1 cellular context compared by ENCODE assay signal in genomic region chrX:112851161-112851779, GRCh38.
TF ChIP-seq lines count a peak whose summit lies in the region.

No MANE protein-coding gene starts in this region.

TF ChIP-seq in GM12878, 131 proteins besides CTCF, POLR2A, EP300 and RAD21 (continued from another document and continues in another):
- TF ChIP-seq ESRRA (IDR thresholded peaks at IDR 0.05; ENCODE audit: low read length) = no peak
- peak; percentile 77; the same call in 1 of the 2 replicates for TF ChIP-seq BCL11A (IDR thresholded peaks at IDR 0.05; ENCODE audit: low read depth, low read length)
- TF ChIP-seq MXI1 (IDR thresholded peaks at IDR 0.05; ENCODE audit: low read depth, low read length) = no peak
- TF ChIP-seq BCLAF1 (IDR thresholded peaks at IDR 0.05) = no peak
- TF ChIP-seq CREM (IDR thresholded peaks at IDR 0.05; ENCODE audit: low read depth) = peak; percentile 56; the same call in 1 of the 2 replicates
- TF ChIP-seq SMAD1 (IDR thresholded peaks at IDR 0.05; ENCODE audit: low read depth, partially characterized antibody) = no peak
- TF ChIP-seq ASH2L (IDR thresholded peaks at IDR 0.05; ENCODE audit: borderline replicate concordance, low read depth) = no peak
- TF ChIP-seq PRDM15 (CRISPR knock-in tag; IDR thresholded peaks at IDR 0.05) = no peak
- TF ChIP-seq E2F8 (IDR thresholded peaks at IDR 0.05; ENCODE audit: low read depth, partially characterized antibody) = no peak
- TF ChIP-seq ZSCAN29 (IDR thresholded peaks at IDR 0.05) = no peak
- no peak for TF ChIP-seq ZNF207 (IDR thresholded peaks at IDR 0.05; ENCODE audit: borderline replicate concordance)
- no peak for TF ChIP-seq NR2C1 (IDR thresholded peaks at IDR 0.05)
- TF ChIP-seq SMARCA5 (IDR thresholded peaks at IDR 0.05) = peak; percentile 92
- no peak for TF ChIP-seq HDAC6 (IDR thresholded peaks at IDR 0.05; ENCODE audit: unreplicated experiment)
- no peak for TF ChIP-seq SUPT20H (IDR thresholded peaks at IDR 0.05; ENCODE audit: borderline replicate concordance, control insufficient read depth, low read depth, low read length)
- TF ChIP-seq CBFB (IDR thresholded peaks at IDR 0.05; ENCODE audit: low read depth) = peak; percentile 59
- peak; percentile 77; the same call in 1 of the 2 replicates for TF ChIP-seq MTA3 (IDR thresholded peaks at IDR 0.05; ENCODE audit: borderline replicate concordance, low read length)
- TF ChIP-seq GATAD2B (conservative IDR thresholded peaks at IDR 0.05; ENCODE audit: low read depth) = no peak
- TF ChIP-seq TARDBP (IDR thresholded peaks at IDR 0.05; ENCODE audit: borderline replicate concordance) = 0 out of 2 replicates have a peak, but pooled peaks have one; percentile 27
- TF ChIP-seq NRF1 (conservative IDR thresholded peaks at IDR 0.05; ENCODE audit: low read depth, low read length) = no peak
- no peak for TF ChIP-seq TCF12 (IDR thresholded peaks at IDR 0.05; ENCODE audit: low read depth, low read length)
- TF ChIP-seq POLR2AphosphoS5 (IDR thresholded peaks at IDR 0.05; ENCODE audit: low read length) = no peak
- TF ChIP-seq SPI1 (IDR thresholded peaks at IDR 0.05; ENCODE audit: borderline replicate concordance, insufficient read depth, low read depth, low read length) = peak; percentile 13; the same call in 1 of the 2 replicates
- no peak for TF ChIP-seq WRNIP1 (IDR thresholded peaks at IDR 0.05; ENCODE audit: borderline replicate concordance, low read depth, low read length)
- TF ChIP-seq CEBPB (IDR thresholded peaks at IDR 0.05; ENCODE audit: borderline replicate concordance in 1 of 2, low read depth in 2 of 2, low read length in 2 of 2) = peak in 1 of 2 experiments; percentile 5; a peak in 1 of 4 replicates
- TF ChIP-seq HDAC2 (IDR thresholded peaks at IDR 0.05) = no peak
- no peak for TF ChIP-seq LARP7 (IDR thresholded peaks at IDR 0.05)
- no peak for TF ChIP-seq CUX1 (IDR thresholded peaks at IDR 0.05; ENCODE audit: insufficient replicate concordance, low read depth, low read length)
- peak; percentile 91 for TF ChIP-seq MEF2A (IDR thresholded peaks at IDR 0.05; ENCODE audit: insufficient read depth, low read depth, low read length)
- no peak for TF ChIP-seq ZNF592 (IDR thresholded peaks at IDR 0.05)
- no peak for TF ChIP-seq ZBTB33 (IDR thresholded peaks at IDR 0.05)
- TF ChIP-seq RELB (IDR thresholded peaks at IDR 0.05; ENCODE audit: low read depth) = no peak
- no peak for TF ChIP-seq FOXK2 (IDR thresholded peaks at IDR 0.05)
- no peak for TF ChIP-seq NFIC (IDR thresholded peaks at IDR 0.05; ENCODE audit: low read depth, low read length)
